In genomic region chr7:92504563-92504962, GRCh38 we compare ENCODE assay signal across 1 cellular context.
TF ChIP-seq lines count a peak whose summit lies in the region.

No MANE protein-coding gene starts in this region.

TF ChIP-seq in HepG2, 621 proteins besides CTCF, POLR2A, EP300 and RAD21:
- TF ChIP-seq FOXO1 (CRISPR knock-in tag; IDR thresholded peaks at IDR 0.05) (0 out of 2 replicates have a peak, but pooled peaks have one; percentile 59), ERF (CRISPR knock-in tag; IDR thresholded peaks at IDR 0.05) (no peak), THRA (CRISPR knock-in tag; IDR thresholded peaks at IDR 0.05; ENCODE audit: borderline replicate concordance) (peak; percentile 73; the same call in 1 of the 2 replicates), SKIL (CRISPR knock-in tag; IDR thresholded peaks at IDR 0.05; ENCODE audit: borderline replicate concordance) (no peak), MXD4 (CRISPR knock-in tag; IDR thresholded peaks at IDR 0.05) (no peak), HOXA3 (CRISPR knock-in tag; IDR thresholded peaks at IDR 0.05) (peak; percentile 26; the same call in 1 of the 2 replicates), RXRB (CRISPR knock-in tag; IDR thresholded peaks at IDR 0.05; ENCODE audit: borderline replicate concordance) (peak; percentile 72), MAFK (conservative IDR thresholded peaks at IDR 0.05 in 1 of 2, IDR thresholded peaks at IDR 0.05 in 1 of 2; ENCODE audit: low read length in 2 of 2) (peak; percentile 68 to 80), ZNF704 (CRISPR knock-in tag; IDR thresholded peaks at IDR 0.05; ENCODE audit: borderline replicate concordance) (no peak), HNF4A (CRISPR knock-in tag; IDR thresholded peaks at IDR 0.05) (peak; percentile 43; the same call in 1 of the 2 replicates), ZNF335 (CRISPR knock-in tag; IDR thresholded peaks at IDR 0.05) (no peak), ZSCAN5A (CRISPR knock-in tag; IDR thresholded peaks at IDR 0.05; ENCODE audit: borderline replicate concordance) (no peak), REPIN1 (CRISPR knock-in tag; IDR thresholded peaks at IDR 0.05; ENCODE audit: borderline replicate concordance, low read depth) (no peak), ARID5B (CRISPR knock-in tag; IDR thresholded peaks at IDR 0.05) (0 out of 2 replicates have a peak, but pooled peaks have one; percentile 46), ESRRA (CRISPR knock-in tag; IDR thresholded peaks at IDR 0.05; ENCODE audit: low read depth) (peak; percentile 72; the same call in 1 of the 2 replicates), TFAP4 (IDR thresholded peaks at IDR 0.05; ENCODE audit: borderline replicate concordance, low read depth) (0 out of 2 replicates have a peak, but pooled peaks have one; percentile 23), ZBTB33 (CRISPR knock-in tag; IDR thresholded peaks at IDR 0.05) (peak; percentile 69; the same call in 1 of the 2 replicates), RARA (CRISPR knock-in tag; IDR thresholded peaks at IDR 0.05) (peak; percentile 52; the same call in 1 of the 2 replicates), NR2F6 (IDR thresholded peaks at IDR 0.05) (peak; percentile 67), NR2F6 (CRISPR knock-in tag; IDR thresholded peaks at IDR 0.05) (peak; percentile 88), ZMYM4 (CRISPR knock-in tag; IDR thresholded peaks at IDR 0.05) (0 out of 2 replicates have a peak, but pooled peaks have one; percentile 29), SAP130 (CRISPR knock-in tag; IDR thresholded peaks at IDR 0.05; ENCODE audit: low read depth) (peak; percentile 30; the same call in 1 of the 2 replicates), NR2F1 (CRISPR knock-in tag; IDR thresholded peaks at IDR 0.05) (peak; percentile 47 to 54; a peak in 2 of 4 replicates), MAFF (IDR thresholded peaks at IDR 0.05; ENCODE audit: low read depth, low read length) (peak; percentile 70), ZNF30 (CRISPR knock-in tag; IDR thresholded peaks at IDR 0.05) (no peak), MED1 (CRISPR knock-in tag; IDR thresholded peaks at IDR 0.05) (0 out of 2 replicates have a peak, but pooled peaks have one; percentile 28), RXRA (CRISPR knock-in tag; IDR thresholded peaks at IDR 0.05) (peak; percentile 60; the same call in 1 of the 2 replicates), ZFP91 (CRISPR knock-in tag; IDR thresholded peaks at IDR 0.05; ENCODE audit: borderline replicate concordance) (no peak), HNRNPL (IDR thresholded peaks at IDR 0.05; ENCODE audit: low read depth, low read length) (no peak), PPARG (CRISPR knock-in tag; conservative IDR thresholded peaks at IDR 0.05) (no peak), ZNF687 (CRISPR knock-in tag; IDR thresholded peaks at IDR 0.05) (peak; percentile 10; the same call in 1 of the 2 replicates), NR2C2 (CRISPR knock-in tag; IDR thresholded peaks at IDR 0.05; ENCODE audit: borderline replicate concordance) (peak; percentile 44; the same call in 1 of the 2 replicates)
